In the genomic region with DNA sequence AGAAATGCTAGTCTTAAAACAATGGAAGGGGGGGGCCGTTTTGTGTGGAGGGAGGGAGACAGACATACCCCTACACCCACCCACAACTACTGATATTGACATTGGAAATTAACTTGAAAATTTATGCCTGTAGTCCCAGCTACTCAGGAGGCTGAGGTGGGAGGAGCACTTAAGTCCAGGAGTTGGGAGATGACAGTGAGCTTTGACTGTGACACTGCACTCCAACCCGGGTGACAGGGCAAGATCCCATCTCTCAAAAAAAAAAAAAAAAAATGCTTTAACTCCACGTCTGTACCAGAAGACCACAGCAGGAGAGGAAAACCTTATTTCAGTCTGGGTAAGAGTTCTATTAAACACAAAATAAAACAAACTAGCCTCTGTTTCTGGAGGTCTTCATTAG, we compare ENCODE assay signal across 13 cellular contexts. TPM values are rescaled to one million over a fixed set of nuclear protein-coding genes. Genes with fewer than 3 reads are reported as not detected.
DNase-seq lines count a peak whose midpoint lies in the region; ATAC-seq and TF ChIP-seq lines count a peak whose summit lies in the region.
"Had no signal": no experiment of that assay in that cellular context is flagged by ENCODE, and none has a peak within 500 bp of the region (broad histone marks: within the 10 kb centered on the region; RNA-seq: fewer than 3 reads in every experiment).

No MANE protein-coding gene starts in this region.

- H3K4me3 ChIP-seq in Panc1 (ENCODE audit: low read depth in 2 of 2, low read length in 2 of 2) = peak overlapping the region; percentile 21 to 60
- peak overlapping the region; percentile 81 for H3K4me3 ChIP-seq in epithelial cell of proximal tubule (ENCODE audit: low read depth, low read length)
- peak overlapping the region; percentile 9 for H3K4me3 ChIP-seq in skeletal muscle satellite cell (ENCODE audit: low read length)

- intact Hi-C loops in Panc1 (cut with micrococcal nuclease; ENCODE audit: unreplicated experiment) = no loop called here

- peaks cover 20% of the 10 kb centered on the region for H3K4me1 ChIP-seq in Panc1 (ENCODE audit: control insufficient read depth, insufficient read depth, low read length)
- peaks cover 16% of the 10 kb centered on the region for H3K4me1 ChIP-seq in skeletal muscle satellite cell (ENCODE audit: control insufficient read depth, insufficient read depth, low read length)

- no peak overlapping the region; the same call in 1 of the 2 replicates for H3K27ac ChIP-seq in Panc1 (ENCODE audit: low read length)
- H3K27ac ChIP-seq: epithelial cell of prostate had no signal

- peaks cover 4% of the 10 kb centered on the region for H3K36me3 Mint-ChIP-seq in activated CD4-positive, alpha-beta T cell treated with anti-CD3 and anti-CD28 coated beads, Interleukin-2, amount 10 ng/mL, durations not matched to agents 7 days and 5 days (ENCODE audit: low read depth)

- H3K36me3 ChIP-seq in Panc1 (ENCODE audit: control insufficient read depth, insufficient read depth, low read length) (no peaks in the 10 kb centered on the region), skeletal muscle satellite cell (ENCODE audit: insufficient read depth, low read length) (no peaks in the 10 kb centered on the region)
- H3K36me3 ChIP-seq: sigmoid colon had no signal

- no peak for DNase-seq in activated CD4-positive, alpha-beta T cell treated with anti-CD3 and anti-CD28 coated beads, Interleukin-2, amount 10 ng/mL, durations not matched to agents 7 days and 5 days
- DNase-seq in activated CD4-positive, alpha-beta T cell treated with anti-CD3 and anti-CD28 coated beads for 48 hours = no peak
- DNase-seq in Panc1 (ENCODE audit: low read depth, low spot score) (no peak), epithelial cell of proximal tubule (ENCODE audit: low read depth) (no peak), NCI-H748 treated with DMSO at 0.1 percent for 48 hours (lab: John Stamatoyannopoulos, UW) (no peak)
- DNase-seq: activated naive CD4-positive, alpha-beta T cell; left colon; NCI-H510A treated with DMSO at 0.1 percent for 48 hours; sigmoid colon had no signal

- H3K9me3 Mint-ChIP-seq in activated CD4-positive, alpha-beta T cell treated with anti-CD3 and anti-CD28 coated beads, Interleukin-2, amount 10 ng/mL, durations not matched to agents 7 days and 5 days = no peaks in the 10 kb centered on the region

- in situ Hi-C loops in Panc1 (cut with HindIII; ENCODE audit: low pct_unique_long_range_greater_than_20kb, low sequenced_read_pairs) = no loop called here

- H3K4me2 ChIP-seq in skeletal muscle satellite cell (ENCODE audit: low read length) = peak overlapping the region; percentile 94

- H3K4me1 Mint-ChIP-seq in activated CD4-positive, alpha-beta T cell treated with anti-CD3 and anti-CD28 coated beads, Interleukin-2, amount 10 ng/mL, durations not matched to agents 7 days and 5 days = peaks cover 47% of the 10 kb centered on the region

- BruUV-seq in Panc1 (replicated peaks; lab: Mats Ljungman, UMichigan) = no TSS peak

- H3K9ac ChIP-seq in skeletal muscle satellite cell (ENCODE audit: low read depth, low read length) = peak overlapping the region; percentile 22

- no peak for TF ChIP-seq CTCF in Panc1 (IDR thresholded peaks at IDR 0.05)
- no peak for TF ChIP-seq CTCF in epithelial cell of proximal tubule (conservative IDR thresholded peaks at IDR 0.05; ENCODE audit: low read depth, low read length)

- H3K9me3 ChIP-seq in Panc1 (ENCODE audit: control insufficient read depth, insufficient read depth, low read depth, low read length) (no peaks in the 10 kb centered on the region), skeletal muscle satellite cell (replicated peaks; ENCODE audit: low read length) (no peaks in the 10 kb centered on the region)
- H3K9me3 ChIP-seq: sigmoid colon had no signal

- POLR2A ChIA-PET in activated CD4-positive, alpha-beta T cell treated with anti-CD3 and anti-CD28 coated beads, Interleukin-2, amount 10 ng/mL, durations not matched to agents 7 days and 5 days (lab: Charles Lee) = no interaction called here
- POLR2A ChIA-PET in Panc1 (lab: Charles Lee) = interaction anchor here (0.6 kb wide), 3 partner anchors 52 to 1362 kb away, joined by 3 to 9 read pairs (median 4); no protein-coding TSS in a partner anchor

- H3K27ac Mint-ChIP-seq in activated CD4-positive, alpha-beta T cell treated with anti-CD3 and anti-CD28 coated beads, Interleukin-2, amount 10 ng/mL, durations not matched to agents 7 days and 5 days = no peak overlapping the region

- peak overlapping the region; percentile 92 for H3K4me3 Mint-ChIP-seq in activated CD4-positive, alpha-beta T cell treated with anti-CD3 and anti-CD28 coated beads, Interleukin-2, amount 10 ng/mL, durations not matched to agents 7 days and 5 days

- no peak for ATAC-seq in Panc1
- ATAC-seq in GM18502 (IDR thresholded peaks at IDR 0.05; ENCODE audit: poor library complexity, unreplicated experiment) = no peak
- no peak for ATAC-seq in GM18868 (IDR thresholded peaks at IDR 0.05; ENCODE audit: unreplicated experiment)
- ATAC-seq: left colon had no signal

- CTCF ChIA-PET in activated CD4-positive, alpha-beta T cell treated with anti-CD3 and anti-CD28 coated beads, Interleukin-2, amount 10 ng/mL, durations not matched to agents 7 days and 5 days (lab: Charles Lee) = interaction anchor here (0.6 to 1.1 kb wide), 5 partner anchors 9 to 106 kb away, joined by 3 to 5 read pairs (median 3); no protein-coding TSS in a partner anchor
- CTCF ChIA-PET in Panc1 (lab: Charles Lee) = interaction anchor here (0.6 kb wide), 1 partner anchor 223 kb away, joined by 9 read pairs; no protein-coding TSS in a partner anchor

- H3K27me3 ChIP-seq in Panc1 (ENCODE audit: control insufficient read depth, insufficient read depth, low read length) (no peaks in the 10 kb centered on the region), skeletal muscle satellite cell (ENCODE audit: control insufficient read depth, insufficient read depth, low read length) (no peaks in the 10 kb centered on the region)
- H3K27me3 ChIP-seq: sigmoid colon had no signal

- no peaks in the 10 kb centered on the region for H3K27me3 Mint-ChIP-seq in activated CD4-positive, alpha-beta T cell treated with anti-CD3 and anti-CD28 coated beads, Interleukin-2, amount 10 ng/mL, durations not matched to agents 7 days and 5 days

RNA-seq across cellular contexts. Expression of a gene that starts 2.2 kb away (rescaled TPM):
- total RNA-seq in activated CD4-positive, alpha-beta T cell treated with anti-CD3 and anti-CD28 coated beads, Interleukin-2, amount 10 ng/mL, durations not matched to agents 7 days and 5 days = 10 to 100 TPM; 29.3 to 31.6 TPM
- 42.1 TPM for total RNA-seq in Panc1 (2021; ENCODE audit: unreplicated experiment)
- polyA plus RNA-seq in Panc1 (2012; ENCODE audit: insufficient read length) = 32.8 TPM
- 16.4 and 18.2 TPM in 2 replicates for total RNA-seq in epithelial cell of proximal tubule
- 30.4 and 32.1 TPM in 2 replicates for total RNA-seq in skeletal muscle satellite cell (2012; rRNA removed)

RNA-seq across cellular contexts. Expression of a gene that starts 52.1 kb away (rescaled TPM):
- 100 to 1,000 TPM; 135 to 155 TPM for total RNA-seq in activated CD4-positive, alpha-beta T cell treated with anti-CD3 and anti-CD28 coated beads, Interleukin-2, amount 10 ng/mL, durations not matched to agents 7 days and 5 days
- total RNA-seq in Panc1 (2021; ENCODE audit: unreplicated experiment) (97.1 TPM), epithelial cell of proximal tubule (106 and 133 TPM in 2 replicates)
- polyA plus RNA-seq in Panc1 (2012; ENCODE audit: insufficient read length) = 109 TPM
- 58.5 and 61.3 TPM in 2 replicates for total RNA-seq in skeletal muscle satellite cell (2012; rRNA removed)

Comparison
In these comparisons a context has a peak if more than half of its experiments do, and no peak if none do; other contexts are left out.
1. H3K4me3 ChIP-seq: peak in every context shown above with its lines; median percentile 81 in epithelial cell of proximal tubule; 40 in Panc1; 9 in skeletal muscle satellite cell.